In the genomic region with DNA sequence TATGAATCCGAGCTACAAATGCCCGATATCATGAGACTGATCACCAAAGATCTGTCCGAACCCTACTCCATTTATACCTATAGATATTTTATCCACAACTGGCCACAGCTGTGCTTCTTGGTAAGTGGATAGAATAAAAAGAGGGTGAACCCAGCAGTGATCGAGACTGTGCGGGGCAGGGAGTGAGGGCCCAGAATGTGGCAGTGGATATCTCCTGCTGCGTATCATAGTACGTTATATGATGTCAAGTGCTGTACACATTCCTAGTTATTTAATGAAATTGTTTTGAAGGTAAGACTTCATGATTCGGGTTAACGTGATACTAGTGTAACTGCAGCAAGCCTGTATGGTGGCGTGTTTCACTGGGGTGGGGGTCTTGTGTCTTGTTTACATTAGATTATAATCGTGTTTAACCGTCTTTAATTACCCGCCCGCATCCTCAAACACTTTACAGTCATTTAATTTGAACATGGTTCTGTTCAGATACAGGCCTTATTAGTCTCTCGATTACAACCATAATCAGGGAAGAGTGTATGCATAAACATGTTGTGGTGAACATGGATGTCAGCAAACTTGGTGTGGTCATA, we compare ENCODE assay signal across 8 cellular contexts. TPM values are rescaled to one million over a fixed set of nuclear protein-coding genes. Genes with fewer than 3 reads are reported as not detected.
DNase-seq lines count a peak whose midpoint lies in the region; ATAC-seq and TF ChIP-seq lines count a peak whose summit lies in the region.

No MANE protein-coding gene starts in this region.

- H3K27me3 ChIP-seq in SJSA1 (replicated peaks) (no peaks in the 10 kb centered on the region), esophagus muscularis mucosa (no peaks in the 10 kb centered on the region)

- H3K36me3 ChIP-seq in SJSA1 (peaks cover 26% of the 10 kb centered on the region), esophagus muscularis mucosa (peaks cover 0 to 2% (median 0%) of the 10 kb centered on the region in 4 donors)

- TF ChIP-seq EP300 in esophagus muscularis mucosa (IDR thresholded peaks at IDR 0.05): no peak

- 35% methylated on average over 15 of the region's 15 CpGs for WGBS in esophagus muscularis mucosa

- peak; percentile 48 for DNase-seq in DMS53 (lab: John Stamatoyannopoulos, UW)
- no peak for DNase-seq in DMS53 treated with DMSO at 0.1 percent for 48 hours (lab: John Stamatoyannopoulos, UW; ENCODE audit: unreplicated experiment)
- no peak for DNase-seq in SJSA1 (ENCODE audit: low read depth in 1 of 2, low spot score in 2 of 2)
- DNase-seq in esophagus muscularis mucosa (ENCODE audit: extremely low spot score): no peak
- DNase-seq in pons (ENCODE audit: low spot score): peak; percentile 7
- DNase-seq in stimulated activated CD4-positive, alpha-beta T cell treated with anti-CD3 and anti-CD28 coated beads, Interleukin-1b, Interleukin-23, amount 100 ng/mL, for 48 hours: no peak
- DNase-seq in NCI-H2081 treated with DMSO at 0.1 percent for 48 hours (lab: John Stamatoyannopoulos, UW): no peak

- peaks cover 6% of the 10 kb centered on the region for H3K4me1 ChIP-seq in SJSA1 (replicated peaks)
- peaks cover 22 to 56% (median 40%) of the 10 kb centered on the region in 4 donors for H3K4me1 ChIP-seq in esophagus muscularis mucosa

- no peaks in the 10 kb centered on the region for H3K9me3 ChIP-seq in SJSA1 (replicated peaks)
- H3K9me3 ChIP-seq in esophagus muscularis mucosa: no peaks in the 10 kb centered on the region

- TF ChIP-seq CTCF in esophagus muscularis mucosa (IDR thresholded peaks at IDR 0.05): no peak

- TF ChIP-seq POLR2A in esophagus muscularis mucosa (IDR thresholded peaks at IDR 0.05; ENCODE audit: low read depth): no peak

- H3K4me3 ChIP-seq in SJSA1 (peak overlapping the region; percentile 86), esophagus muscularis mucosa (peak overlapping the region; percentile 84 to 97 (median 91))

- intact Hi-C loops in esophagus muscularis mucosa (cut with DNase I): no loop called here

- H3K27ac ChIP-seq in SJSA1: no peak overlapping the region
- peak overlapping the region; percentile 88 to 93 (median 90) for H3K27ac ChIP-seq in esophagus muscularis mucosa (replicated peaks in 1 of 4)

- no peak for ATAC-seq in HG03159 (IDR thresholded peaks at IDR 0.05; ENCODE audit: unreplicated experiment)

RNA-seq across cellular contexts. Expression of gene NAA30, which starts 1.3 kb away (rescaled TPM):
- 21.6 and 29.2 TPM in 2 replicates for total RNA-seq in SJSA1 (2014; rRNA removed; shearing (Covaris generic))
- total RNA-seq in esophagus muscularis mucosa: 10 to 100 TPM; 17.9 to 24.6 (median 19.2) TPM

Comparison
In these comparisons a context has a peak if more than half of its experiments do, and no peak if none do; other contexts are left out.
1. DNase-seq: peak in DMS53 (single experiment) and pons (single experiment); none in DMS53 treated with DMSO at 0.1 percent for 48 hours (single experiment), SJSA1 (0 of 2), esophagus muscularis mucosa (single experiment), stimulated activated CD4-positive, alpha-beta T cell treated with anti-CD3 and anti-CD28 coated beads, Interleukin-1b, Interleukin-23, amount 100 ng/mL, for 48 hours (single experiment) and NCI-H2081 treated with DMSO at 0.1 percent for 48 hours (single experiment).